Comparison of ENCODE assay signal across 21 cellular contexts in the genomic region with DNA sequence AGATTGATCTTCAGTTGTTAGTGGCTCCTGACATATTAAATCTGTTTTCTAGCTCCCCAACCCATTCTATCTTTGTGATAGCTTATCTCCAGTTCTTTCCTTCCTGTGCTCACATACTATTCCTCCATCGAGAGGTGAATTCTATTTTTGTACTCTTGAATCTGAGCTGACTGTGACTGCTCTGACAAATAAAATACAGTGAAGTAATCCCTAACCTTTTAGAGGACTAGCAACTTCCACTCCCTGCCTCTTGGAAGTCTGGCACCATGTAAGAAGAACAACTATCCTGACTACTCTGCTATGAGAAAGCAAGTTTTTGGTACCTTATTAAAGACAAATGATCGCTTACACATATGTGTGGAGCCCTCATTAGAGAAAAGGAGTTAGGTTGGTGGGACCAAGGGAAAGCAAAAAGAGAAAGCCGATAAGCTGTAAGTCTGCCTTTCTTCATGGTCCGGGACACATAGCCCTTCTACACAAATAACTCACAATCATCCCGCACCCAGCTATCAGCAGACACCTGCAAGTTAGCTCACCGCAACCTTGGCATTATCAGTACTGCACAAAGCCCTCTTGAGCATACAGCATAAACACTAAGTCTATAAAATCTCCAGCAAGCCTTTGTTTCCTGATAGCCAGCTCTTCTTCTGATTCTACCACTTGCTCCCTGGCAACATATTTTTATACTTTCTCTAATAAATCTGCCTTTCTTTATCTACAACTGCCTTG.
"Had no signal": no experiment of that assay in that cellular context is flagged by ENCODE, and none has a peak within 500 bp of the region (broad histone marks: within the 10 kb centered on the region; RNA-seq: fewer than 3 reads in every experiment).

No MANE protein-coding gene starts in this region.

- H3K9me3 ChIP-seq: pancreas, transverse colon had no signal

- H3K4me3 ChIP-seq: pancreas, smooth muscle cell, transverse colon had no signal

- H3K27ac ChIP-seq: foreskin keratinocyte, pancreas, transverse colon, WERI-Rb-1 had no signal

- ATAC-seq: activated CD8-positive, alpha-beta T cell treated with anti-CD3 and anti-CD28 coated beads, Interleukin-2, amount 10 ng/mL, durations not matched to agents 7 days and 5 days; foreskin keratinocyte; sciatic nerve; stimulated activated naive B cell treated with anti-CD40 and anti-IgM and Interleukin-4, amounts not matched to agents 10 μg/mL and 1 μg/mL and 100 μg/mL, for 72 hours; T-helper 17 cell had no signal

- H3K27me3 ChIP-seq: foreskin keratinocyte, pancreas, transverse colon had no signal

- H3K4me1 ChIP-seq: foreskin keratinocyte, transverse colon had no signal

- DNase-seq: activated CD4-positive, alpha-beta T cell treated with anti-CD3 and anti-CD28 coated beads for 1 hour; activated CD4-positive, alpha-beta T cell treated with anti-CD3 and anti-CD28 coated beads, Interleukin-2, amount 50 U/mL, for 1 hour; activated CD8-positive, alpha-beta T cell treated with anti-CD3 and anti-CD28 coated beads, Interleukin-2, amount 10 ng/mL, durations not matched to agents 7 days and 5 days; activated gamma-delta T cell treated with Interleukin-2 at 50 U/mL for 16 hours; anterior cingulate cortex; central memory CD4-positive, alpha-beta T cell; dermis blood vessel endothelial cell; effector CD8-positive, alpha-beta T cell; foreskin keratinocyte; hippocampal formation; kidney glomerular epithelial cell; midbrain; pancreas; stimulated activated CD4-positive, alpha-beta T cell treated with anti-CD3 and anti-CD28 coated beads, Interleukin-15, amount 100 ng/mL, for 24 hours; stimulated activated naive B cell treated with anti-CD40 and anti-IgM and Interleukin-4, amounts not matched to agents 10 μg/mL and 1 μg/mL and 100 μg/mL, for 72 hours; SW 1271; T-helper 17 cell; transverse colon; WERI-Rb-1 had no signal

- H3K36me3 ChIP-seq: pancreas, transverse colon, WERI-Rb-1 had no signal
